27 cellular contexts compared by ENCODE assay signal in the genomic region with DNA sequence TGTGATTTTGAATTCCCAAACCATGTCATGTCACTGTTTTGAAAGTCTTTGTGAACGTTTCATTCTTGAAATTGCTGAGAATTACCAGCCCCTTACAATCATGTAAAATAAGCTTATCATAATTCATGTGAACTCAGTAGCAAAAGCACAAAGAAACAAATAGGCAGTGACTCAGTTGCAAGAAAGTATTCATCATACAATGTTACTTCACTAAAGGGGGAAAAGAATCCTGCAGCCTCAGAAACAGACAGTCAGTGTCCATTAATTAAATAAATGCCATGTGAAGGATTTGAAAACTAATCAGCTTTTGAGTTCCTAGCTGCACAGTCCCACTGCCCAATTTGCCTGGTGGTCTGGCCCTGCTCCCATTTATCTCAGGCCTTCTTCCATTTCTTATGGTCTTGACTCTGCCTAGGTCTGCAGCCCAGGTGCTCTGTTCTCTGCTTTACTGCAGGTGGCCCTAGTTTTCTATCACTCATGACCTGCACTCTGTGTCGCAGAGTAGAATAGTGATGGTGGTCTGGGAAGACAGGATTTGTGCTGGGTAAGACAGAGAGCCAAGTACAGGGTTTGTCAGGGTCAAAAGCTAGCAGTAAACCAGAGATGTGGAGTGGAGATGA.
A peak's percentile ranks its signal among the peaks of the same experiment; 100 is the strongest.
DNase-seq lines count a peak whose midpoint lies in the region; ATAC-seq, FAIRE-seq and TF ChIP-seq lines count a peak whose summit lies in the region.
"Had no signal": no experiment of that assay in that cellular context is flagged by ENCODE, and none has a peak within 500 bp of the region (broad histone marks: within the 10 kb centered on the region; RNA-seq: fewer than 3 reads in every experiment).

No MANE protein-coding gene starts in this region.

- no peaks in the 10 kb centered on the region for H3K27me3 ChIP-seq in RWPE2 (ENCODE audit: insufficient read depth, poor library complexity, severe bottlenecking)
- no peaks in the 10 kb centered on the region for H3K27me3 ChIP-seq in esophagus muscularis mucosa
- no peaks in the 10 kb centered on the region for H3K27me3 ChIP-seq in osteoblast (ENCODE audit: insufficient read depth, low read length)
- no peaks in the 10 kb centered on the region for H3K27me3 ChIP-seq in lower lobe of right lung (ENCODE audit: low read depth)
- H3K27me3 ChIP-seq in left lung, result no peaks in the 10 kb centered on the region
- H3K27me3 ChIP-seq in right lobe of liver, result no peaks in the 10 kb centered on the region
- H3K27me3 ChIP-seq: adrenal gland; BLaER1 treated with 17β-estradiol and CSF1 and Interleukin-3, amounts not matched to agents 10 nM and 100 nM had no signal

- ATAC-seq in RWPE2 (ENCODE audit: low read depth) (no peak), lower lobe of right lung (no peak), left lung (no peak), right lobe of liver (no peak), GM19395 (IDR thresholded peaks at IDR 0.05; ENCODE audit: unreplicated experiment) (no peak)
- ATAC-seq: activated T-cell treated with anti-CD3 and anti-CD28 coated beads, Interleukin-2, amount 50 U/mL, for 4 hours; esophagus mucosa; natural killer cell treated with Interleukin-12 subunit alpha and Interleukin-12 subunit beta and Interleukin-15 and Interleukin-18, amount 100 ng/mL, for 72 hours; Panc1; WTC11 had no signal

- DNase-seq in D721Med (ENCODE audit: insufficient read length, low spot score) (no peak), RWPE2 (ENCODE audit: low spot score) (no peak), esophagus muscularis mucosa (ENCODE audit: extremely low spot score) (peak; percentile 78), osteoblast (ENCODE audit: insufficient read length, low spot score, missing footprints) (peak; percentile 62), lower lobe of right lung (no peak), left lung (no peak), right lobe of liver (no peak)
- DNase-seq: activated CD4-positive, alpha-beta T cell treated with anti-CD3 and anti-CD28 coated beads, Interleukin-2, amount 10 ng/mL, durations not matched to agents 7 days and 5 days; activated gamma-delta T cell treated with Interleukin-2 at 50 U/mL for 16 hours; activated T-cell treated with anti-CD3 and anti-CD28 coated beads, Interleukin-2, amount 50 U/mL, for 4 hours; cortex of kidney; GF-D8; hypothalamus; immature natural killer cell; NCI-H510A treated with DMSO at 0.1 percent for 48 hours; SHP77 treated with DMSO at 0.1 percent for 48 hours; spleen; stimulated activated CD4-positive, alpha-beta T cell treated with anti-CD3 and anti-CD28 coated beads, Interleukin-2, amount 100 ng/mL, for 48 hours; SW 1271; T1000 had no signal

- no peaks in the 10 kb centered on the region for H3K9me3 ChIP-seq in RWPE2 (ENCODE audit: severe bottlenecking)
- no peaks in the 10 kb centered on the region for H3K9me3 ChIP-seq in esophagus muscularis mucosa
- H3K9me3 ChIP-seq in osteoblast (ENCODE audit: low read depth, low read length), result no peaks in the 10 kb centered on the region
- no peaks in the 10 kb centered on the region for H3K9me3 ChIP-seq in lower lobe of right lung
- H3K9me3 ChIP-seq in left lung, result no peaks in the 10 kb centered on the region
- no peaks in the 10 kb centered on the region for H3K9me3 ChIP-seq in right lobe of liver
- H3K9me3 ChIP-seq: adrenal gland; BLaER1 treated with 17β-estradiol and CSF1 and Interleukin-3, amounts not matched to agents 10 nM and 100 nM; spleen had no signal

- H4K20me1 ChIP-seq in osteoblast (ENCODE audit: insufficient read depth, low read length), result no peaks in the 10 kb centered on the region
- H4K20me1 ChIP-seq: BLaER1 treated with 17β-estradiol and CSF1 and Interleukin-3, amounts not matched to agents 10 nM and 100 nM had no signal

- TF ChIP-seq CTCF in D721Med (IDR thresholded peaks at IDR 0.05; ENCODE audit: insufficient read depth, missing control alignments) (no peak), RWPE2 (IDR thresholded peaks at IDR 0.05; ENCODE audit: poor library complexity, severe bottlenecking) (no peak), esophagus muscularis mucosa (IDR thresholded peaks at IDR 0.05) (no peak), osteoblast (IDR thresholded peaks at IDR 0.05; ENCODE audit: extremely low read depth, low read depth, low read length) (no peak), lower lobe of right lung (IDR thresholded peaks at IDR 0.05) (no peak), left lung (IDR thresholded peaks at IDR 0.05) (no peak), right lobe of liver (IDR thresholded peaks at IDR 0.05) (no peak)

- peak; percentile 29 for FAIRE-seq in D721Med (lab: Jason Lieb, UNC)

- no peak overlapping the region for H2AFZ ChIP-seq in osteoblast (ENCODE audit: low read length)

- no peak for TF ChIP-seq EP300 in esophagus muscularis mucosa (IDR thresholded peaks at IDR 0.05)

- H3K4me3 ChIP-seq in RWPE2 (ENCODE audit: severe bottlenecking), result no peak overlapping the region
- no peak overlapping the region for H3K4me3 ChIP-seq in esophagus muscularis mucosa
- no peak overlapping the region for H3K4me3 ChIP-seq in osteoblast (ENCODE audit: insufficient read depth, low read length)
- no peak overlapping the region for H3K4me3 ChIP-seq in lower lobe of right lung
- no peak overlapping the region for H3K4me3 ChIP-seq in left lung
- H3K4me3 ChIP-seq in right lobe of liver, result no peak overlapping the region
- H3K4me3 ChIP-seq: adrenal gland; BLaER1 treated with 17β-estradiol and CSF1 and Interleukin-3, amounts not matched to agents 10 nM and 100 nM; spleen had no signal

- H3K4me1 ChIP-seq in RWPE2 (ENCODE audit: insufficient read depth, poor library complexity, severe bottlenecking) (peaks cover 7% of the 10 kb centered on the region), esophagus muscularis mucosa (peaks cover 18 to 76% (median 71%) of the 10 kb centered on the region in 4 donors), osteoblast (ENCODE audit: insufficient read depth, low read length) (peaks cover 34% of the 10 kb centered on the region), lower lobe of right lung (peaks cover 9% of the 10 kb centered on the region), left lung (peaks cover 0 to 4% of the 10 kb centered on the region in 2 donors), right lobe of liver (peaks cover 0 to 7% (median 0%) of the 10 kb centered on the region in 4 donors)
- H3K4me1 ChIP-seq: BLaER1 treated with 17β-estradiol and CSF1 and Interleukin-3, amounts not matched to agents 10 nM and 100 nM had no signal

- no peak for TF ChIP-seq POLR2A in esophagus muscularis mucosa (IDR thresholded peaks at IDR 0.05; ENCODE audit: low read depth)
- no peak for TF ChIP-seq POLR2A in right lobe of liver (IDR thresholded peaks at IDR 0.05)

- 65% methylated on average over 2 of the region's 2 CpGs for WGBS in esophagus muscularis mucosa
- 58% methylated on average over 2 of the region's 2 CpGs for WGBS in right lobe of liver (ENCODE audit: insufficient coverage, low coverage, low lambda C conversion rate, missing lambda C conversion rate)

- no peaks in the 10 kb centered on the region for H3K79me2 ChIP-seq in osteoblast (ENCODE audit: insufficient read depth, low read length)

- H3K4me2 ChIP-seq in osteoblast (ENCODE audit: insufficient read depth, low read length), result no peak overlapping the region
- H3K4me2 ChIP-seq: BLaER1 treated with 17β-estradiol and CSF1 and Interleukin-3, amounts not matched to agents 10 nM and 100 nM had no signal

- H3K36me3 ChIP-seq in RWPE2 (ENCODE audit: low read depth) (no peaks in the 10 kb centered on the region), esophagus muscularis mucosa (no peaks in the 10 kb centered on the region), osteoblast (ENCODE audit: insufficient read depth, low read length) (no peaks in the 10 kb centered on the region), lower lobe of right lung (no peaks in the 10 kb centered on the region), left lung (no peaks in the 10 kb centered on the region), right lobe of liver (no peaks in the 10 kb centered on the region)
- H3K36me3 ChIP-seq: adrenal gland; BLaER1 treated with 17β-estradiol and CSF1 and Interleukin-3, amounts not matched to agents 10 nM and 100 nM; spleen had no signal

- intact Hi-C loops in esophagus muscularis mucosa (cut with DNase I) (no loop called here), lower lobe of right lung (cut with DNase I) (no loop called here), left lung (cut with DNase I) (no loop called here), right lobe of liver (cut with DNase I) (no loop called here)

- H3K27ac ChIP-seq in RWPE2 (ENCODE audit: poor library complexity, severe bottlenecking) (peak overlapping the region; percentile 11), esophagus muscularis mucosa (replicated peaks in 1 of 4) (peak overlapping the region; percentile 38 to 63 (median 61)), osteoblast (ENCODE audit: low read depth, low read length) (no peak overlapping the region), lower lobe of right lung (no peak overlapping the region), left lung (no peak overlapping the region), right lobe of liver (no peak overlapping the region)
- H3K27ac ChIP-seq: BLaER1 treated with 17β-estradiol and CSF1 and Interleukin-3, amounts not matched to agents 10 nM and 100 nM had no signal

Comparison
In these comparisons a context has a peak if more than half of its experiments do, and no peak if none do; other contexts are left out.
1. DNase-seq: peak in esophagus muscularis mucosa (single experiment) and osteoblast (single experiment); none in D721Med (single experiment), RWPE2 (single experiment), lower lobe of right lung (single experiment), left lung (0 of 2) and right lobe of liver (0 of 3).
2. H3K27ac ChIP-seq: peak in RWPE2 (single experiment) and esophagus muscularis mucosa (4 of 4); none in osteoblast (single experiment), lower lobe of right lung (single experiment), left lung (0 of 2) and right lobe of liver (0 of 3).